In the genomic region with DNA sequence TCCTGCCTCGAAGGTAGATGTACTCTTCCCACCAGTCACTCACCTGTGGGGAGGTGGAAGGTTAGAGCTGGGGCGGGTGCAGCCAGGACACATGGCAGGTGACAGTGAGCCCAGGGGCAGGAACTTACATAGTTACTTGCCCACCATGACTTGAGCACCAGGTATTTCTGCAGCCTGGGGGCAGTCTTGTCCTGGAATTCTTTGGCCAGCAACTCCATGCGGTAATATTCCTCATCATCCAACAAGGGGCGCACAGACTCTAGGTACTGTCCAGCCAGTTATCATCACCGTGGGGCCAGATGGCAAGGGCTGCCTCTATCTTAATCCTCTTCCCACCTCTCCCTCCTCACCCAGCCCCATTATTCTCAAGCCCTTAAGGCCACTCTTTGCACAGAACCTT, we compare ENCODE assay signal across 10 cellular contexts. TPM values are rescaled to one million over a fixed set of nuclear protein-coding genes. Genes with fewer than 3 reads are reported as not detected.
DNase-seq lines count a peak whose midpoint lies in the region; ATAC-seq and TF ChIP-seq lines count a peak whose summit lies in the region.
"Had no signal": no experiment of that assay in that cellular context is flagged by ENCODE, and none has a peak within 500 bp of the region (broad histone marks: within the 10 kb centered on the region; RNA-seq: fewer than 3 reads in every experiment).

No MANE protein-coding gene starts in this region.

- no peak for ATAC-seq in body of pancreas
- no peak for ATAC-seq in activated T-cell treated with anti-CD3 and anti-CD28 coated beads, Interleukin-2, amount 50 U/mL, for 4 hours
- no peak for ATAC-seq in HG03025 (IDR thresholded peaks at IDR 0.05; ENCODE audit: low FRiP score, unreplicated experiment)

- H2BK5ac ChIP-seq in mesendoderm (ENCODE audit: low read length) = no peak overlapping the region

- no peaks in the 10 kb centered on the region for H3K79me1 ChIP-seq in mesendoderm (ENCODE audit: low read length)

- H3K18ac ChIP-seq in mesendoderm (ENCODE audit: low read length) = no peak overlapping the region

- H3K9me3 ChIP-seq in body of pancreas = no peaks in the 10 kb centered on the region
- no peaks in the 10 kb centered on the region for H3K9me3 ChIP-seq in spleen

- no peak overlapping the region for H3K4me3 Mint-ChIP-seq in activated T-cell treated with anti-CD3 and anti-CD28 coated beads, Interleukin-2, amount 50 U/mL, for 4 hours

- peaks cover 13% of the 10 kb centered on the region for H3K4me1 Mint-ChIP-seq in activated T-cell treated with anti-CD3 and anti-CD28 coated beads, Interleukin-2, amount 50 U/mL, for 4 hours (ENCODE audit: low read depth)

- no peak overlapping the region for H3K4me3 ChIP-seq in body of pancreas
- H3K4me3 ChIP-seq in mesendoderm (ENCODE audit: low read length) = no peak overlapping the region
- H3K4me3 ChIP-seq in spleen = no peak overlapping the region

- H3K79me2 ChIP-seq in mesendoderm (ENCODE audit: control insufficient read depth, insufficient read depth, low read length) = no peaks in the 10 kb centered on the region

- H3K36me3 Mint-ChIP-seq in activated T-cell treated with anti-CD3 and anti-CD28 coated beads, Interleukin-2, amount 50 U/mL, for 4 hours (ENCODE audit: insufficient read depth) = peaks cover 5% of the 10 kb centered on the region

- 50 to 66% methylated on average over 4 to 5 of the region's 5 CpGs for WGBS in body of pancreas, 2 donors
- WGBS in mesendoderm (ENCODE audit: extremely low coverage, insufficient coverage, low lambda C conversion rate) = no CpG with 5 or more reads among the region's 5 CpGs
- 69 to 91% (median 76%) methylated on average over 5 of the region's 5 CpGs for WGBS in spleen, 5 donors

- H3K27me3 Mint-ChIP-seq in activated T-cell treated with anti-CD3 and anti-CD28 coated beads, Interleukin-2, amount 50 U/mL, for 4 hours (ENCODE audit: low read depth) = no peaks in the 10 kb centered on the region

- no peak for TF ChIP-seq POLR2A in body of pancreas (IDR thresholded peaks at IDR 0.05)
- TF ChIP-seq POLR2A in spleen (IDR thresholded peaks at IDR 0.05) = no peak

- H2BK15ac ChIP-seq in mesendoderm (replicated peaks; ENCODE audit: low read depth) = no peak overlapping the region

- H3K27ac ChIP-seq in body of pancreas (no peak overlapping the region), mesendoderm (ENCODE audit: low read depth, low read length) (no peak overlapping the region), spleen (no peak overlapping the region)

- H3K4me1 ChIP-seq in body of pancreas (peaks cover 15% of the 10 kb centered on the region), mesendoderm (ENCODE audit: control insufficient read depth, low read depth, low read length) (no peaks in the 10 kb centered on the region), spleen (peaks cover 0 to 32% (median 12%) of the 10 kb centered on the region in 6 donors)

- H4K8ac ChIP-seq in mesendoderm (ENCODE audit: low read depth, low read length) = no peak overlapping the region

- no peak overlapping the region for H3K23ac ChIP-seq in mesendoderm (ENCODE audit: low read length)

- intact Hi-C loops in body of pancreas (cut with DNase I) (no loop called here), spleen (cut with DNase I; ENCODE audit: low total_unique reads) (no loop called here)

- H4K5ac ChIP-seq in mesendoderm (ENCODE audit: low read length) = no peak overlapping the region

- DNase-seq in Daoy (ENCODE audit: low read depth) = peak; percentile 63
- peak; percentile 30 for DNase-seq in NCI-H1694 (lab: John Stamatoyannopoulos, UW)
- peak in 2 of 4 donors; percentile 28 to 34 for DNase-seq in body of pancreas
- peak; percentile 76 for DNase-seq in mesendoderm
- DNase-seq in activated T-cell treated with anti-CD3 and anti-CD28 coated beads, Interleukin-2, amount 50 U/mL, for 4 hours = no peak
- DNase-seq in DMS79 (lab: John Stamatoyannopoulos, UW) = no peak
- no peak for DNase-seq in spleen
- DNase-seq: activated CD4-positive, alpha-beta T cell treated with anti-CD3 and anti-CD28 coated beads, Interleukin-2, amount 50 U/mL, for 4 hours had no signal

- no peak overlapping the region for H2AK5ac ChIP-seq in mesendoderm (ENCODE audit: low read length)

- no peaks in the 10 kb centered on the region for H3K36me3 ChIP-seq in body of pancreas (replicated peaks in 1 of 2; ENCODE audit: insufficient read depth in 1 of 2, low read depth in 2 of 2)
- H3K36me3 ChIP-seq in mesendoderm (ENCODE audit: control insufficient read depth, insufficient read depth, low read length) = peaks cover 15% of the 10 kb centered on the region
- H3K36me3 ChIP-seq in spleen = peaks cover 0 to 91% (median 23%) of the 10 kb centered on the region in 6 donors

- H3K9me3 Mint-ChIP-seq in activated T-cell treated with anti-CD3 and anti-CD28 coated beads, Interleukin-2, amount 50 U/mL, for 4 hours = no peaks in the 10 kb centered on the region

- H3K4ac ChIP-seq in mesendoderm (ENCODE audit: low read depth, low read length) = no peak overlapping the region

- H2BK120ac ChIP-seq in mesendoderm (ENCODE audit: low read depth, low read length) = no peak overlapping the region

- H3K4me2 ChIP-seq in mesendoderm (ENCODE audit: low read length) = no peak overlapping the region

- peak in 4 of 7 experiments; percentile 26 to 44 (median 33) for TF ChIP-seq CTCF in body of pancreas (IDR thresholded peaks at IDR 0.05)
- TF ChIP-seq CTCF in spleen (IDR thresholded peaks at IDR 0.05 in 8 of 11, conservative IDR thresholded peaks at IDR 0.05 in 3 of 11) = peak in 2 of 11 experiments; percentile 11 to 12

- H3K27me3 ChIP-seq in body of pancreas (no peaks in the 10 kb centered on the region), mesendoderm (ENCODE audit: insufficient read depth, low read length, poor library complexity) (no peaks in the 10 kb centered on the region), spleen (replicated peaks in 1 of 7) (peaks cover 0 to 9% (median 0%) of the 10 kb centered on the region in 7 donors)

- H3K9ac ChIP-seq in mesendoderm (ENCODE audit: low read length) = no peak overlapping the region

- no peak overlapping the region for H3K56ac ChIP-seq in mesendoderm (ENCODE audit: low read length)

RNA-seq across cellular contexts. Expression of gene CPT1B, which starts 2.2 kb away (rescaled TPM):
- 6.1 and 7.9 TPM in 2 replicates for total RNA-seq in Daoy (2014; rRNA removed; shearing (Covaris generic))
- total RNA-seq in body of pancreas (10 to 100 TPM in 1 of 2 donors, 1 to 10 TPM in 1; 8.3 to 34.9 TPM), spleen (10 to 100 TPM; 25.0 to 46.4 (median 31.5) TPM)
- 11.7 TPM for polyA plus RNA-seq in mesendoderm (2013, experiment 1 of 2)
- 11.4 TPM for polyA plus RNA-seq in mesendoderm (2013, experiment 2 of 2)
- 10 to 100 TPM; 30.0 to 38.3 (median 32.7) TPM for total RNA-seq in activated T-cell treated with anti-CD3 and anti-CD28 coated beads, Interleukin-2, amount 50 U/mL, for 4 hours
- polyA plus RNA-seq in spleen = 10 to 100 TPM; 23.6 to 55.3 (median 37.0) TPM

RNA-seq across cellular contexts. Expression of gene CHKB, which starts 6.6 kb away (rescaled TPM):
- total RNA-seq in Daoy (2014; rRNA removed; shearing (Covaris generic)) = 18.3 and 26.2 TPM in 2 replicates
- total RNA-seq in body of pancreas = 100 to 1,000 TPM in 1 of 2 donors, 10 to 100 TPM in 1; 43.3 to 122 TPM
- 28.8 TPM for polyA plus RNA-seq in mesendoderm (2013, experiment 1 of 2)
- 29.1 TPM for polyA plus RNA-seq in mesendoderm (2013, experiment 2 of 2)
- 10 to 100 TPM; 56.1 to 63.2 (median 60.7) TPM for total RNA-seq in activated T-cell treated with anti-CD3 and anti-CD28 coated beads, Interleukin-2, amount 50 U/mL, for 4 hours
- 100 to 1,000 TPM in 5 of 7 donors, 10 to 100 TPM in 2; 94.4 to 142 (median 111) TPM for total RNA-seq in spleen
- polyA plus RNA-seq in spleen = 100 to 1,000 TPM; 161 to 502 (median 339) TPM

RNA-seq across cellular contexts. Expression of gene SYCE3, which starts 13.4 kb away (rescaled TPM):
- total RNA-seq in Daoy (2014; rRNA removed; shearing (Covaris generic)) = 0.51 TPM in 1 of 2 replicates, not detected in the other
- total RNA-seq in body of pancreas (not detected), spleen (1 to 10 TPM in 1 of 7 donors, not detected in 6; 3.0 TPM)
- polyA plus RNA-seq in mesendoderm (2013, experiment 1 of 2) = 0.21 TPM
- polyA plus RNA-seq in mesendoderm (2013, experiment 2 of 2) = 0.22 TPM
- not detected for total RNA-seq in activated T-cell treated with anti-CD3 and anti-CD28 coated beads, Interleukin-2, amount 50 U/mL, for 4 hours
- under 1 TPM in 1 of 3 donors, not detected in 2; 0.50 TPM for polyA plus RNA-seq in spleen

RNA-seq across cellular contexts. Expression of gene MAPK8IP2, which starts 24.5 kb away (rescaled TPM):
- total RNA-seq in Daoy (2014; rRNA removed; shearing (Covaris generic)) = 3.7 and 4.4 TPM in 2 replicates
- total RNA-seq in body of pancreas = 1 to 10 TPM; 2.9 to 3.6 TPM
- polyA plus RNA-seq in mesendoderm (2013, experiment 1 of 2) = 0.65 TPM
- 0.83 TPM for polyA plus RNA-seq in mesendoderm (2013, experiment 2 of 2)
- under 1 TPM; 0.05 to 0.38 (median 0.16) TPM for total RNA-seq in activated T-cell treated with anti-CD3 and anti-CD28 coated beads, Interleukin-2, amount 50 U/mL, for 4 hours
- total RNA-seq in spleen = 1 to 10 TPM in 3 of 7 donors, under 1 TPM in 4; 0.64 to 2.7 (median 0.79) TPM
- polyA plus RNA-seq in spleen = under 1 TPM; 0.22 to 0.99 (median 0.29) TPM

RNA-seq across cellular contexts. Expression of gene KLHDC7B, which starts 30.4 kb away (rescaled TPM):
- 0.06 TPM in 1 of 2 replicates, not detected in the other for total RNA-seq in Daoy (2014; rRNA removed; shearing (Covaris generic))
- total RNA-seq in body of pancreas (not detected), spleen (1 to 10 TPM; 2.6 to 5.0 (median 3.4) TPM)
- 0.07 TPM for polyA plus RNA-seq in mesendoderm (2013, experiment 1 of 2)
- polyA plus RNA-seq in mesendoderm (2013, experiment 2 of 2) = 0.04 TPM
- total RNA-seq in activated T-cell treated with anti-CD3 and anti-CD28 coated beads, Interleukin-2, amount 50 U/mL, for 4 hours = 1 to 10 TPM; 5.4 to 7.4 (median 6.4) TPM
- 1 to 10 TPM; 2.6 to 3.8 (median 3.5) TPM for polyA plus RNA-seq in spleen
- total RNA-seq: glomerular endothelial cell had no signal

Comparison
In these comparisons a context has a peak if more than half of its experiments do, and no peak if none do; other contexts are left out.
1. DNase-seq: peak in Daoy (single experiment), NCI-H1694 (single experiment) and mesendoderm (single experiment); none in activated T-cell treated with anti-CD3 and anti-CD28 coated beads, Interleukin-2, amount 50 U/mL, for 4 hours (single experiment), DMS79 (single experiment) and spleen (single experiment).